Comparison of ENCODE assay signal across 34 cellular contexts in genomic region chr2:226511327-226511726, GRCh38.
"Had no signal": no experiment of that assay in that cellular context is flagged by ENCODE, and none has a peak within 500 bp of the region (broad histone marks: within the 10 kb centered on the region; RNA-seq: fewer than 3 reads in every experiment).

No MANE protein-coding gene starts in this region.

- H3K36me3 Mint-ChIP-seq: activated naive CD4-positive, alpha-beta T cell treated with anti-CD3 and anti-CD28 coated beads, Interleukin-2, amount 10 ng/mL, durations not matched to agents 7 days and 5 days; activated naive CD4-positive, alpha-beta T cell treated with anti-CD3 and anti-CD28 coated beads, Interleukin-2, amount 50 U/mL, for 72 hours; activated naive CD8-positive, alpha-beta T cell treated with anti-CD3 and anti-CD28 coated beads, Interleukin-2, amount 10 ng/mL, durations not matched to agents 7 days and 5 days; brain had no signal

- H3K9me3 ChIP-seq: ascending aorta, breast epithelium, colonic mucosa, esophagus squamous epithelium, gastroesophageal sphincter had no signal

- H3K4me1 ChIP-seq: ascending aorta, breast epithelium, colonic mucosa, esophagus squamous epithelium, gastroesophageal sphincter had no signal

- ATAC-seq: activated CD4-positive, alpha-beta T cell treated with anti-CD3 and anti-CD28 coated beads for 36 hours; activated naive CD4-positive, alpha-beta T cell treated with anti-CD3 and anti-CD28 coated beads, Interleukin-2, amount 50 U/mL, for 72 hours; activated T-cell treated with anti-CD3 and anti-CD28 coated beads, Interleukin-2, amount 50 U/mL, for 72 hours; gastroesophageal sphincter; T-helper 17 cell had no signal

- H3K27ac ChIP-seq: ascending aorta, breast epithelium, cardiac muscle cell, colonic mucosa, epithelial cell of prostate, esophagus squamous epithelium, gastroesophageal sphincter, WERI-Rb-1 had no signal

- DNase-seq: activated B cell treated with CpG ODN at 0.5 μM for 24 hours; activated CD4-positive, alpha-beta memory T cell treated with anti-CD3 and anti-CD28 coated beads, Interleukin-2, amount 10 ng/mL, durations not matched to agents 7 days and 5 days; activated CD4-positive, alpha-beta T cell treated with anti-CD3 and anti-CD28 coated beads for 36 hours; activated CD4-positive, alpha-beta T cell treated with anti-CD3 and anti-CD28 coated beads, Interleukin-2, amount 10 ng/mL, durations not matched to agents 7 days and 5 days; activated CD4-positive, alpha-beta T cell treated with anti-CD3 and anti-CD28 coated beads, Interleukin-2, amount 50 U/mL, for 4 hours; activated CD4-positive, CD25-positive, alpha-beta regulatory T cell treated with anti-CD3 and anti-CD28 coated beads, Interleukin-2, amount 50 U/mL, for 72 hours; activated CD8-positive, alpha-beta memory T cell treated with anti-CD3 and anti-CD28 coated beads, Interleukin-2, amount 50 U/mL, for 48 hours; activated gamma-delta T cell; activated naive CD4-positive, alpha-beta T cell; activated naive CD4-positive, alpha-beta T cell treated with anti-CD3 and anti-CD28 coated beads, Interleukin-2, amount 10 ng/mL, durations not matched to agents 7 days and 5 days; activated naive CD8-positive, alpha-beta T cell treated with anti-CD3 and anti-CD28 coated beads, Interleukin-2, amount 10 ng/mL, durations not matched to agents 7 days and 5 days; activated T-cell treated with anti-CD3 and anti-CD28 coated beads for 4 hours; activated T-cell treated with anti-CD3 and anti-CD28 coated beads, Interleukin-2, amount 50 U/mL, for 24 hours; activated T-cell treated with anti-CD3 and anti-CD28 coated beads, Interleukin-2, amount 50 U/mL, for 72 hours; central memory CD4-positive, alpha-beta T cell; cerebellar nuclear complex; colonic mucosa; effector CD8-positive, alpha-beta T cell; esophagus squamous epithelium; foreskin melanocyte; T-helper 1 cell; T-helper 17 cell; T1000; WERI-Rb-1 had no signal

- H3K4me3 Mint-ChIP-seq: activated B cell treated with CpG ODN at 0.5 μM for 24 hours; activated CD4-positive, alpha-beta memory T cell treated with anti-CD3 and anti-CD28 coated beads, Interleukin-2, amount 10 ng/mL, durations not matched to agents 7 days and 5 days; activated CD4-positive, alpha-beta T cell treated with anti-CD3 and anti-CD28 coated beads for 36 hours; activated CD4-positive, alpha-beta T cell treated with anti-CD3 and anti-CD28 coated beads, Interleukin-2, amount 10 ng/mL, durations not matched to agents 7 days and 5 days; activated naive CD4-positive, alpha-beta T cell treated with anti-CD3 and anti-CD28 coated beads, Interleukin-2, amount 10 ng/mL, durations not matched to agents 7 days and 5 days; activated naive CD8-positive, alpha-beta T cell treated with anti-CD3 and anti-CD28 coated beads, Interleukin-2, amount 10 ng/mL, durations not matched to agents 7 days and 5 days; activated T-cell treated with anti-CD3 and anti-CD28 coated beads, Interleukin-2, amount 50 U/mL, for 24 hours; activated T-cell treated with anti-CD3 and anti-CD28 coated beads, Interleukin-2, amount 50 U/mL, for 72 hours; brain; T-helper 17 cell; T-helper 2 cell treated with Interferon-gamma antibody and Interleukin-4, amounts not matched to agents 5 μg/mL and 100 μg/mL, for 36 hours had no signal

- H3K4me3 ChIP-seq: ascending aorta, breast epithelium, cardiac muscle cell, colonic mucosa, esophagus squamous epithelium, gastroesophageal sphincter had no signal

- H3K27ac Mint-ChIP-seq: activated B cell treated with CpG ODN at 0.5 μM for 24 hours; activated CD4-positive, alpha-beta memory T cell treated with anti-CD3 and anti-CD28 coated beads, Interleukin-2, amount 10 ng/mL, durations not matched to agents 7 days and 5 days; activated CD4-positive, alpha-beta T cell treated with anti-CD3 and anti-CD28 coated beads for 36 hours; activated CD4-positive, alpha-beta T cell treated with anti-CD3 and anti-CD28 coated beads, Interleukin-2, amount 10 ng/mL, durations not matched to agents 7 days and 5 days; activated naive CD4-positive, alpha-beta T cell treated with anti-CD3 and anti-CD28 coated beads, Interleukin-2, amount 10 ng/mL, durations not matched to agents 7 days and 5 days; activated naive CD4-positive, alpha-beta T cell treated with anti-CD3 and anti-CD28 coated beads, Interleukin-2, amount 50 U/mL, for 72 hours; activated naive CD8-positive, alpha-beta T cell treated with anti-CD3 and anti-CD28 coated beads, Interleukin-2, amount 10 ng/mL, durations not matched to agents 7 days and 5 days; activated T-cell treated with anti-CD3 and anti-CD28 coated beads, Interleukin-2, amount 50 U/mL, for 24 hours; activated T-cell treated with anti-CD3 and anti-CD28 coated beads, Interleukin-2, amount 50 U/mL, for 72 hours; brain; T-helper 17 cell; T-helper 2 cell treated with Interferon-gamma antibody and Interleukin-4, amounts not matched to agents 5 μg/mL and 100 μg/mL, for 36 hours had no signal

- H3K9me3 Mint-ChIP-seq: activated B cell treated with CpG ODN at 0.5 μM for 24 hours; activated CD4-positive, alpha-beta memory T cell treated with anti-CD3 and anti-CD28 coated beads, Interleukin-2, amount 10 ng/mL, durations not matched to agents 7 days and 5 days; activated CD4-positive, alpha-beta T cell treated with anti-CD3 and anti-CD28 coated beads, Interleukin-2, amount 10 ng/mL, durations not matched to agents 7 days and 5 days; activated naive CD4-positive, alpha-beta T cell treated with anti-CD3 and anti-CD28 coated beads, Interleukin-2, amount 10 ng/mL, durations not matched to agents 7 days and 5 days; activated naive CD4-positive, alpha-beta T cell treated with anti-CD3 and anti-CD28 coated beads, Interleukin-2, amount 50 U/mL, for 72 hours; activated naive CD8-positive, alpha-beta T cell treated with anti-CD3 and anti-CD28 coated beads, Interleukin-2, amount 10 ng/mL, durations not matched to agents 7 days and 5 days; activated T-cell treated with anti-CD3 and anti-CD28 coated beads, Interleukin-2, amount 50 U/mL, for 24 hours; activated T-cell treated with anti-CD3 and anti-CD28 coated beads, Interleukin-2, amount 50 U/mL, for 72 hours; T-helper 2 cell treated with Interferon-gamma antibody and Interleukin-4, amounts not matched to agents 5 μg/mL and 100 μg/mL, for 36 hours had no signal

- H3K36me3 ChIP-seq: ascending aorta, breast epithelium, cardiac muscle cell, colonic mucosa, esophagus squamous epithelium, gastroesophageal sphincter, WERI-Rb-1 had no signal

- H3K4me1 Mint-ChIP-seq: activated B cell treated with CpG ODN at 0.5 μM for 24 hours; activated CD4-positive, alpha-beta memory T cell treated with anti-CD3 and anti-CD28 coated beads, Interleukin-2, amount 10 ng/mL, durations not matched to agents 7 days and 5 days; activated CD4-positive, alpha-beta T cell treated with anti-CD3 and anti-CD28 coated beads for 36 hours; activated CD4-positive, alpha-beta T cell treated with anti-CD3 and anti-CD28 coated beads, Interleukin-2, amount 10 ng/mL, durations not matched to agents 7 days and 5 days; activated naive CD4-positive, alpha-beta T cell treated with anti-CD3 and anti-CD28 coated beads, Interleukin-2, amount 10 ng/mL, durations not matched to agents 7 days and 5 days; activated naive CD8-positive, alpha-beta T cell treated with anti-CD3 and anti-CD28 coated beads, Interleukin-2, amount 10 ng/mL, durations not matched to agents 7 days and 5 days had no signal

- FAIRE-seq: endometrium, endothelial cell of umbilical vein had no signal

- H3K27me3 Mint-ChIP-seq: brain had no signal

- H3K27me3 ChIP-seq: ascending aorta, breast epithelium, cardiac muscle cell, colonic mucosa, esophagus squamous epithelium, gastroesophageal sphincter had no signal
